9 cellular contexts compared by ENCODE assay signal in the genomic region with DNA sequence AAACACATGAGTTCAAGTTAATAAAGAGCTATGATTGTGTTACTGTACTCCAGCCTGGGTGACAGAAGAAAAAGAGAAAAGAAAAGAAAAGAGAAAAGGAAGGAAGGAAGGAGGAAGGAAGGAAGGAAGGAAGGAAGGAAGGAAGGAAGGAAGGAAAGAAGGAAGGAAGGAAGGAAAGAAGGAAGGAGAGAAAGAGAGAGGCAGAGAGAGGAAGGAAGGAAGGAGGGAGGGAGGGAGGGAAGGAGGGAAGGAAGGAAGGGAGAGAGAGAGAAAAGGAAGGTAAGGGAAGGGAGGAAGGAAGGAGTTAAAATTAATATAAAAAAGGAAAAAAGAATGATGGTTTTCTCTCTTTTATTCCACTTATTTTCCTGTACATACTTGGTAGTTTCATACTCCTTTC.
"Had no signal": no experiment of that assay in that cellular context is flagged by ENCODE, and none has a peak within 500 bp of the region (broad histone marks: within the 10 kb centered on the region; RNA-seq: fewer than 3 reads in every experiment).

No MANE protein-coding gene starts in this region.

- H3K9me3 Mint-ChIP-seq: GM23338, H9, HFFc6, IgD-negative memory B cell had no signal

- DNase-seq: H9, HCEC 1CT, HFFc6, KG1 had no signal

- H3K36me3 Mint-ChIP-seq: IgD-negative memory B cell had no signal

- FAIRE-seq: H1, H54, HTR-8/SVneo had no signal

- H3K4me2 ChIP-seq: GM23338 had no signal

- ATAC-seq: GM23338 had no signal

- H3K27ac Mint-ChIP-seq: GM23338, H9, HFFc6 had no signal

- H3K4me3 ChIP-seq: GM23338 had no signal

- H3K4me3 Mint-ChIP-seq: GM23338, H9, HFFc6, IgD-negative memory B cell had no signal

- H2AFZ ChIP-seq: GM23338 had no signal
